8 cellular contexts compared by ENCODE assay signal in the genomic region with DNA sequence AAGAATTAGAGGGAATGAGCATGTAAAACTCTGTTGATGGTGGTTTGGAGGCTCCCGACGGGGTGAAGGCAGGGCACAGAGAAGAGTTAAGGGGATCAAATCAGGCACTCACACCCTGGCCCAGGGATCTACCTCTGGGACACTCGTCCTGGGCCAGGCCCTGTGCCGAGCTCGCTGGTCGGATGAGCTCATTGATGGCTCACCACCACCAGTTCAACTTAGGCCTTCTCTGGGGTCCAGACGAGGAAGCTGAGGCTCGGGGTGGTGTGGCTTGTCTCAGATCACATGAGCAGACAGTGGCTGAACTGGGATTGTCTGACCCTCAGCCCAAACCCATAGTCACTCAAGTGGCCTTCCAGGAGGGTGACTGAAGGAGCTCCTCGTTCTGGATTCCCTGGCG. TPM values are rescaled to one million over a fixed set of nuclear protein-coding genes. Genes with fewer than 3 reads are reported as not detected.
DNase-seq lines count a peak whose midpoint lies in the region; ATAC-seq and TF ChIP-seq lines count a peak whose summit lies in the region.

No MANE protein-coding gene starts in this region.

- H3K9me3 Mint-ChIP-seq in naive thymus-derived CD8-positive, alpha-beta T cell, result no peaks in the 10 kb centered on the region

- H3K4me1 Mint-ChIP-seq in naive thymus-derived CD8-positive, alpha-beta T cell, result peaks cover 29 to 70% (median 65%) of the 10 kb centered on the region in 4 donors

- peaks cover 0 to 8% (median 0%) of the 10 kb centered on the region in 3 donors for H3K36me3 Mint-ChIP-seq in naive thymus-derived CD8-positive, alpha-beta T cell

- POLR2A ChIA-PET in naive thymus-derived CD8-positive, alpha-beta T cell (lab: Charles Lee), result interaction anchor here (0.6 to 5.4 kb wide), 9 partner anchors 8 to 162 kb away, joined by 3 to 68 read pairs (median 3); a partner anchor contains a TSS

- no peaks in the 10 kb centered on the region for H3K27me3 Mint-ChIP-seq in naive thymus-derived CD8-positive, alpha-beta T cell

- H3K27ac ChIP-seq in coronary artery, result no peak overlapping the region

- H3K4me3 Mint-ChIP-seq in naive thymus-derived CD8-positive, alpha-beta T cell, result peak overlapping the region; percentile 74 to 93 (median 82)

- peak overlapping the region in 9 of 10 donors; percentile 43 to 96 (median 82) for H3K27ac Mint-ChIP-seq in naive thymus-derived CD8-positive, alpha-beta T cell

- no peak for ATAC-seq in naive thymus-derived CD8-positive, alpha-beta T cell

- H3K4me3 ChIP-seq in LNCaP clone FGC (ENCODE audit: low read depth, low read length) (peak overlapping the region; percentile 95), coronary artery (peak overlapping the region; percentile 89)

- TF ChIP-seq CTCF in LNCaP clone FGC (IDR thresholded peaks at IDR 0.05; ENCODE audit: control insufficient read depth, extremely low read depth, insufficient read depth) (no peak), coronary artery (IDR thresholded peaks at IDR 0.05) (no peak)

- DNase-seq in CD1c-positive myeloid dendritic cell (ENCODE audit: extremely low spot score) (peak; percentile 52), LNCaP clone FGC (ENCODE audit: low read depth) (no peak), coronary artery (ENCODE audit: low spot score) (no peak), amniotic stem cell (lab: John Stamatoyannopoulos, UW) (no peak), SKM-1 treated with dmso at 0.1 percent for 144 hours (lab: John Stamatoyannopoulos, UW; ENCODE audit: unreplicated experiment) (no peak), HK-2 (ENCODE audit: unreplicated experiment) (no peak)
- DNase-seq in naive thymus-derived CD8-positive, alpha-beta T cell, result no peak
- DNase-seq in activated effector memory CD4-positive, alpha-beta T cell treated with anti-CD3 and anti-CD28 coated beads, Interleukin-2, amount 50 U/mL, for 16 hours, result no peak

RNA-seq across cellular contexts. Expression of a gene that starts 1.6 kb away (rescaled TPM):
- 10 to 100 TPM; 24.5 to 25.7 TPM for total RNA-seq in naive thymus-derived CD8-positive, alpha-beta T cell
- 1 to 10 TPM; 1.4 to 3.4 (median 1.9) TPM for polyA plus RNA-seq in naive thymus-derived CD8-positive, alpha-beta T cell

RNA-seq across cellular contexts. Expression of a gene that starts 3.1 kb away (rescaled TPM):
- 100 to 1,000 TPM; 100 to 103 TPM for total RNA-seq in naive thymus-derived CD8-positive, alpha-beta T cell
- 10 to 100 TPM; 26.1 to 35.1 (median 27.2) TPM for polyA plus RNA-seq in naive thymus-derived CD8-positive, alpha-beta T cell

RNA-seq across cellular contexts. Expression of a gene that starts 17.0 kb away (rescaled TPM):
- 1 to 10 TPM; 6.6 to 7.9 TPM for total RNA-seq in naive thymus-derived CD8-positive, alpha-beta T cell
- polyA plus RNA-seq in naive thymus-derived CD8-positive, alpha-beta T cell, result 1 to 10 TPM in 2 of 3 donors, under 1 TPM in 1; 0.37 to 2.6 (median 1.3) TPM

RNA-seq across cellular contexts. Expression of a gene that starts 30.5 kb away (rescaled TPM):
- 10 to 100 TPM; 60.2 to 62.8 TPM for total RNA-seq in naive thymus-derived CD8-positive, alpha-beta T cell
- polyA plus RNA-seq in naive thymus-derived CD8-positive, alpha-beta T cell, result 10 to 100 TPM; 36.1 to 56.2 (median 50.2) TPM

RNA-seq across cellular contexts. Expression of a gene that starts 30.6 kb away (rescaled TPM):
- 100 to 1,000 TPM; 105 to 112 TPM for total RNA-seq in naive thymus-derived CD8-positive, alpha-beta T cell
- polyA plus RNA-seq in naive thymus-derived CD8-positive, alpha-beta T cell, result 100 to 1,000 TPM; 100 to 162 (median 107) TPM
